8 cellular contexts compared by ENCODE assay signal in the genomic region with DNA sequence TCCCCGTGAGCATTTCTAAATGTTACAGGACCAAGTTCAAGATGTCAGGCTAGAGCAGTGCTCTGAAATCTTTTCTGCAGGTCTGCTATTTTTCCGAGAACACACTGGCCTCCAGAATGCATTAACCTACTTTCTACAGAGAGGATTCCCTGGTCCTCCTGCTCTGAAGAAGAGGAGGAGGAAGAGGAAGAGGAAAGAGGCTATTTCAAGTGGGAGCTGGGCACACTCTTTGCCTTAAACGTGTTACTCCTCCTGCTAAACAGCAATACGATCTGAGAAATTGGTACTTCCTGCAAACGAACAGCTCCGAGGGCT.
DNase-seq lines count a peak whose midpoint lies in the region; ATAC-seq, FAIRE-seq and TF ChIP-seq lines count a peak whose summit lies in the region.

No MANE protein-coding gene starts in this region.

- H3K4me1 ChIP-seq in astrocyte (ENCODE audit: insufficient read depth, low read length) = peaks cover 4% of the 10 kb centered on the region
- no peaks in the 10 kb centered on the region for H3K4me1 ChIP-seq in HepG2 (ENCODE audit: insufficient read depth, low read length)
- H3K4me1 ChIP-seq in transverse colon = no peaks in the 10 kb centered on the region

- CTCF ChIA-PET in HepG2 (lab: Yijun Ruan, JAX; ENCODE audit: low intra/inter-chr PET ratio, low total read pairs) = no interaction called here

- TF ChIP-seq POLR2A in HepG2 (IDR thresholded peaks at IDR 0.05; ENCODE audit: insufficient read depth in 1 of 2, low read depth in 2 of 2, low read length in 2 of 2) = no peak
- no peak for TF ChIP-seq POLR2A in transverse colon (IDR thresholded peaks at IDR 0.05)

- no peak for TF ChIP-seq RAD21 in HepG2 (CRISPR knock-in tag; IDR thresholded peaks at IDR 0.05)

- H3K27ac Mint-ChIP-seq in activated T-cell treated with anti-CD3 and anti-CD28 coated beads, Interleukin-2, amount 50 U/mL, for 72 hours = no peak overlapping the region
- no peak overlapping the region for H3K27ac Mint-ChIP-seq in astrocyte (ENCODE audit: unreplicated experiment)

- peak overlapping the region; percentile 63 for H3K4me3 ChIP-seq in astrocyte (ENCODE audit: insufficient read depth, low read depth, low read length)
- no peak overlapping the region for H3K4me3 ChIP-seq in HepG2 (replicated peaks in 1 of 3; ENCODE audit: insufficient read depth in 1 of 3, low read depth in 2 of 3, low read length in 3 of 3)
- H3K4me3 ChIP-seq in transverse colon = peak overlapping the region in 3 of 4 donors; percentile 8 to 40 (median 19)

- intact Hi-C loops in HepG2 (cut with micrococcal nuclease; ENCODE audit: unreplicated experiment) (no loop called here), transverse colon (cut with DNase I; ENCODE audit: low total_unique reads) (no loop called here)

- H3K4me2 ChIP-seq in astrocyte (ENCODE audit: low read length) (peak overlapping the region; percentile 95), HepG2 (ENCODE audit: low read depth, low read length) (peak overlapping the region; percentile 41; the same call in 1 of the 2 replicates)

- H4K20me1 ChIP-seq in astrocyte (ENCODE audit: insufficient read depth, low read length) = no peaks in the 10 kb centered on the region
- H4K20me1 ChIP-seq in HepG2 (ENCODE audit: insufficient read depth, low read length) = no peaks in the 10 kb centered on the region

- H3K79me2 ChIP-seq in astrocyte (ENCODE audit: insufficient read depth, low read length) (no peaks in the 10 kb centered on the region), HepG2 (ENCODE audit: insufficient read depth, low read length) (no peaks in the 10 kb centered on the region)

- in situ Hi-C loops in HepG2 (cut with HindIII; ENCODE audit: extremely low pct_ligation_motif_present, low pct_unique_long_range_greater_than_20kb) = no loop called here
- in situ Hi-C loops in transverse colon (cut with MboI; ENCODE audit: low pct_ligation_motif_present in 1 of 4, low pct_unique_long_range_greater_than_20kb in 1 of 4, low sequenced_read_pairs in 3 of 4) = no loop called here

- H2AFZ ChIP-seq in astrocyte (ENCODE audit: low read depth, low read length) = peak overlapping the region; percentile 93
- no peak overlapping the region for H2AFZ ChIP-seq in HepG2 (ENCODE audit: low read length)

- POLR2A ChIA-PET in HepG2 (lab: Yijun Ruan, JAX) = no interaction called here

- H3K27me3 ChIP-seq in astrocyte (ENCODE audit: insufficient read depth, low read length) = peaks cover 43% of the 10 kb centered on the region
- H3K27me3 ChIP-seq in HepG2 (ENCODE audit: control insufficient read depth in 1 of 2, insufficient read depth in 2 of 2, low read length in 2 of 2) = peaks cover 4 to 30% of the 10 kb centered on the region in 2 experiments
- peaks cover 71% of the 10 kb centered on the region for H3K27me3 ChIP-seq in transverse colon

- H3K27me3 Mint-ChIP-seq in activated T-cell treated with anti-CD3 and anti-CD28 coated beads, Interleukin-2, amount 50 U/mL, for 72 hours (ENCODE audit: low read depth) = peaks cover 88% of the 10 kb centered on the region
- H3K27me3 Mint-ChIP-seq in astrocyte (ENCODE audit: low read depth, unreplicated experiment) = peaks cover 41% of the 10 kb centered on the region

- BruUV-seq in HepG2 (replicated peaks; lab: Mats Ljungman, UMichigan) = no TSS peak

- H3K9me3 ChIP-seq in astrocyte (ENCODE audit: insufficient read depth, low read depth, low read length) = no peaks in the 10 kb centered on the region
- no peaks in the 10 kb centered on the region for H3K9me3 ChIP-seq in HepG2 (ENCODE audit: low read length)
- H3K9me3 ChIP-seq in transverse colon = no peaks in the 10 kb centered on the region

- FAIRE-seq in astrocyte (lab: Jason Lieb, UNC) (no peak), HepG2 (lab: Jason Lieb, UNC) (no peak)

- H3K27ac ChIP-seq in astrocyte (ENCODE audit: low read depth, low read length) (no peak overlapping the region), HepG2 (ENCODE audit: extremely low read length, insufficient read depth, low read length) (no peak overlapping the region), transverse colon (no peak overlapping the region)

- no peak for DNase-seq in activated T-cell treated with anti-CD3 and anti-CD28 coated beads, Interleukin-2, amount 50 U/mL, for 72 hours
- no peak for DNase-seq in activated T-cell treated with anti-CD3 and anti-CD28 coated beads, Interleukin-2, amount 50 U/mL, for 1 hour
- DNase-seq in astrocyte (ENCODE audit: low read depth) (no peak), HepG2 (ENCODE audit: low spot score) (no peak), transverse colon (no peak), DMS79 (lab: John Stamatoyannopoulos, UW) (no peak)

- H3K36me3 ChIP-seq in astrocyte (ENCODE audit: insufficient read depth, low read length) = no peaks in the 10 kb centered on the region
- no peaks in the 10 kb centered on the region for H3K36me3 ChIP-seq in HepG2 (replicated peaks in 1 of 2; ENCODE audit: control insufficient read depth in 1 of 2, insufficient read depth in 2 of 2, low read length in 2 of 2)
- no peaks in the 10 kb centered on the region for H3K36me3 ChIP-seq in transverse colon

- no peaks in the 10 kb centered on the region for H3K36me3 Mint-ChIP-seq in activated T-cell treated with anti-CD3 and anti-CD28 coated beads, Interleukin-2, amount 50 U/mL, for 72 hours (ENCODE audit: insufficient read depth in 2 of 2)
- no peaks in the 10 kb centered on the region for H3K36me3 Mint-ChIP-seq in astrocyte (ENCODE audit: low read depth, unreplicated experiment)

- TF ChIP-seq CTCF in astrocyte (IDR thresholded peaks at IDR 0.05; ENCODE audit: insufficient read depth, low read depth, low read length) (no peak), HepG2 (CRISPR knock-in tag; IDR thresholded peaks at IDR 0.05) (no peak), transverse colon (IDR thresholded peaks at IDR 0.05) (no peak)

- H3K9ac ChIP-seq in astrocyte (ENCODE audit: low read length) (peak overlapping the region; percentile 70), HepG2 (ENCODE audit: insufficient read depth, low read depth, low read length) (no peak overlapping the region)

- no peaks in the 10 kb centered on the region for H3K9me3 Mint-ChIP-seq in activated T-cell treated with anti-CD3 and anti-CD28 coated beads, Interleukin-2, amount 50 U/mL, for 72 hours
- no peaks in the 10 kb centered on the region for H3K9me3 Mint-ChIP-seq in astrocyte (ENCODE audit: unreplicated experiment)

- peaks cover 18% of the 10 kb centered on the region for H3K4me1 Mint-ChIP-seq in activated T-cell treated with anti-CD3 and anti-CD28 coated beads, Interleukin-2, amount 50 U/mL, for 72 hours (ENCODE audit: low read depth)
- H3K4me1 Mint-ChIP-seq in astrocyte (ENCODE audit: low read depth, unreplicated experiment) = no peaks in the 10 kb centered on the region

- TF ChIP-seq EP300 in HepG2 (IDR thresholded peaks at IDR 0.05; ENCODE audit: low read depth in 2 of 2, low read length in 2 of 2) = no peak
- no peak for TF ChIP-seq EP300 in HepG2 (CRISPR knock-in tag; IDR thresholded peaks at IDR 0.05; ENCODE audit: borderline replicate concordance)
- no peak for TF ChIP-seq EP300 in transverse colon (IDR thresholded peaks at IDR 0.05; ENCODE audit: low read depth)

- WGBS in HepG2 (ENCODE audit: low lambda C conversion rate) = 5% methylated on average over 5 of the region's 6 CpGs
- WGBS in transverse colon (ENCODE audit: low coverage in 1 of 2), 2 donors = 4% methylated on average over 5 to 6 of the region's 6 CpGs

- peak; percentile 39 to 45 for ATAC-seq in activated T-cell treated with anti-CD3 and anti-CD28 coated beads, Interleukin-2, amount 50 U/mL, for 72 hours (replicated peaks in 1 of 2)
- no peak for ATAC-seq in HepG2
- ATAC-seq in HG03097 (IDR thresholded peaks at IDR 0.05; ENCODE audit: low FRiP score, unreplicated experiment) = no peak
- ATAC-seq in GM19397 (IDR thresholded peaks at IDR 0.05; ENCODE audit: unreplicated experiment) = no peak

- peak overlapping the region; percentile 84 to 89 for H3K4me3 Mint-ChIP-seq in activated T-cell treated with anti-CD3 and anti-CD28 coated beads, Interleukin-2, amount 50 U/mL, for 72 hours
- peak overlapping the region; percentile 89 for H3K4me3 Mint-ChIP-seq in astrocyte (ENCODE audit: unreplicated experiment)

TF ChIP-seq in HepG2, 621 proteins besides CTCF, POLR2A, EP300 and RAD21:
- TF ChIP-seq MAFF (IDR thresholded peaks at IDR 0.05; ENCODE audit: low read depth, low read length) = no peak
- TF ChIP-seq, protein P1, sequence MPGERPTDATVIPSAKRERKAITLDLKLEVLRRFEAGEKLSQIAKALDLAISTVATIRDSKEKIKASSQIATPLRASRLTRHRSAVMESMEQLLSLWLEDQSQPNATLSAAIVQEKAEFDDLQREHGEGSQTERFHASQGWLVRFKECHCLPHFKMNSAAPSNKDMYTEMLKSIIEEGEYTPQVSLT (CRISPR knock-in tag; IDR thresholded peaks at IDR 0.05; ENCODE audit: borderline replicate concordance, low read depth) = no peak
- TF ChIP-seq, protein P2, sequence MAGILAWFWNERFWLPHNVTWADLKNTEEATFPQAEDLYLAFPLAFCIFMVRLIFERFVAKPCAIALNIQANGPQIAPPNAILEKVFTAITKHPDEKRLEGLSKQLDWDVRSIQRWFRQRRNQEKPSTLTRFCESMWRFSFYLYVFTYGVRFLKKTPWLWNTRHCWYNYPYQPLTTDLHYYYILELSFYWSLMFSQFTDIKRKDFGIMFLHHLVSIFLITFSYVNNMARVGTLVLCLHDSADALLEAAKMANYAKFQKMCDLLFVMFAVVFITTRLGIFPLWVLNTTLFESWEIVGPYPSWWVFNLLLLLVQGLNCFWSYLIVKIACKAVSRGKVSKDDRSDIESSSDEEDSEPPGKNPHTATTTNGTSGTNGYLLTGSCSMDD (CRISPR knock-in tag; IDR thresholded peaks at IDR 0.05) = no peak

Comparison
In these comparisons a context has a peak if more than half of its experiments do, and no peak if none do; other contexts are left out.
1. ATAC-seq: peak in activated T-cell treated with anti-CD3 and anti-CD28 coated beads, Interleukin-2, amount 50 U/mL, for 72 hours (2 of 2); none in HepG2 (single experiment), HG03097 (single experiment) and GM19397 (single experiment).
2. H3K4me3 ChIP-seq: peak in astrocyte (single experiment) and transverse colon (3 of 4); none in HepG2 (0 of 3).